ENCODE assay signal across 15 cellular contexts in genomic region chr1:41629571-41629970, GRCh38.
DNase-seq lines count a peak whose midpoint lies in the region; ATAC-seq, FAIRE-seq and TF ChIP-seq lines count a peak whose summit lies in the region.
"Had no signal": no experiment of that assay in that cellular context is flagged by ENCODE, and none has a peak within 500 bp of the region (broad histone marks: within the 10 kb centered on the region; RNA-seq: fewer than 3 reads in every experiment).

No MANE protein-coding gene starts in this region.

- no peaks in the 10 kb centered on the region for H3K9me3 ChIP-seq in lower lobe of right lung

- H3K27me3 ChIP-seq in lower lobe of right lung (ENCODE audit: low read depth) = no peaks in the 10 kb centered on the region

- peak; percentile 18 for FAIRE-seq in colon (lab: Jason Lieb, UNC)
- FAIRE-seq: D721Med, islet of Langerhans had no signal

- no peak for ATAC-seq in lower lobe of right lung
- ATAC-seq: sciatic nerve, T-cell had no signal

- H3K4me3 ChIP-seq in retinal pigment epithelial cell (ENCODE audit: low read length) (no peak overlapping the region), lower lobe of right lung (no peak overlapping the region)

- intact Hi-C loops in lower lobe of right lung (cut with DNase I) = no loop called here

- H3K27ac ChIP-seq in lower lobe of right lung = no peak overlapping the region

- no peaks in the 10 kb centered on the region for H3K36me3 ChIP-seq in lower lobe of right lung

- DNase-seq in GM04503 (ENCODE audit: low read depth) (peak; percentile 83), NCI-H226 (peak; percentile 50), retinal pigment epithelial cell (ENCODE audit: low read depth) (peak; percentile 48), anterior cingulate cortex (lab: John Stamatoyannopoulos, UW) (no peak), superior temporal gyrus (ENCODE audit: extremely low spot score) (no peak), lower lobe of right lung (no peak)
- DNase-seq: activated CD4-positive, alpha-beta T cell treated with anti-CD3 and anti-CD28 coated beads, Interleukin-2, amount 10 ng/mL, durations not matched to agents 24 days and 14 days; activated effector memory CD4-positive, alpha-beta T cell treated with anti-CD3 and anti-CD28 coated beads, Interleukin-2, amount 50 U/mL, for 16 hours; foreskin fibroblast; NCI-H2171 treated with DMSO at 0.1 percent for 48 hours; T-cell had no signal

- TF ChIP-seq CTCF in retinal pigment epithelial cell (conservative IDR thresholded peaks at IDR 0.05; ENCODE audit: low read depth, low read length) (no peak), lower lobe of right lung (IDR thresholded peaks at IDR 0.05) (no peak)

- no peaks in the 10 kb centered on the region for H3K4me1 ChIP-seq in lower lobe of right lung

Comparison
In these comparisons a context has a peak if more than half of its experiments do, and no peak if none do; other contexts are left out.
1. DNase-seq: peak in GM04503 (single experiment), NCI-H226 (single experiment) and retinal pigment epithelial cell (single experiment); none in anterior cingulate cortex (0 of 58), superior temporal gyrus (single experiment) and lower lobe of right lung (single experiment).